In genomic region chr2:73969356-73969755, GRCh38 we compare ENCODE assay signal across 17 cellular contexts.
DNase-seq lines count a peak whose midpoint lies in the region; ATAC-seq and TF ChIP-seq lines count a peak whose summit lies in the region.
"Had no signal": no experiment of that assay in that cellular context is flagged by ENCODE, and none has a peak within 500 bp of the region (broad histone marks: within the 10 kb centered on the region; RNA-seq: fewer than 3 reads in every experiment).

No MANE protein-coding gene starts in this region.

- H3K4me3 Mint-ChIP-seq in effector memory CD8-positive, alpha-beta T cell = peak overlapping the region in 1 of 2 donors; percentile 79
- H3K4me3 Mint-ChIP-seq: brain, neural crest cell had no signal

- no peaks in the 10 kb centered on the region for H3K36me3 ChIP-seq in KOPT-K1 (ENCODE audit: insufficient read depth, low read length)
- H3K36me3 ChIP-seq: gastrocnemius medialis had no signal

- H3K27ac ChIP-seq in KOPT-K1 (ENCODE audit: low read depth, low read length, poor library complexity, severe bottlenecking) = peak overlapping the region; percentile 78
- H3K27ac ChIP-seq: coronary artery, gastrocnemius medialis, psoas muscle had no signal

- in situ Hi-C loops in KBM-7 (cut with MboI; ENCODE audit: low pct_unique_long_range_greater_than_20kb, low sequenced_read_pairs) = no loop called here

- no peak for ATAC-seq in effector memory CD8-positive, alpha-beta T cell (replicated peaks)
- ATAC-seq: gastrocnemius medialis, left colon, psoas muscle had no signal

- peak; percentile 14 for DNase-seq in AG09309 (ENCODE audit: low read depth)
- DNase-seq in AML-193 (lab: John Stamatoyannopoulos, UW) = peak; percentile 32 to 49
- DNase-seq in effector memory CD8-positive, alpha-beta T cell = no peak
- DNase-seq in KBM-7 = no peak
- DNase-seq in activated effector memory CD4-positive, alpha-beta T cell treated with anti-CD3 and anti-CD28 coated beads, Interleukin-2, amount 50 U/mL, for 16 hours = no peak
- DNase-seq in NCI-H2107 (lab: John Stamatoyannopoulos, UW) = no peak
- DNase-seq in NCI-H2227 (lab: John Stamatoyannopoulos, UW; ENCODE audit: unreplicated experiment) = no peak
- DNase-seq: activated gamma-delta T cell treated with Interleukin-2 at 50 U/mL for 16 hours, gastrocnemius medialis, left colon, NCI-H187 treated with DMSO at 0.1 percent for 48 hours, NCI-H510A, psoas muscle had no signal

- peaks cover 25 to 32% of the 10 kb centered on the region in 2 donors for H3K4me1 Mint-ChIP-seq in effector memory CD8-positive, alpha-beta T cell (ENCODE audit: low read depth in 2 of 2)

- no peak for TF ChIP-seq CTCF in AG09309 (IDR thresholded peaks at IDR 0.05; ENCODE audit: control insufficient read depth, insufficient read depth, low read depth, low read length, missing control alignments)

- H3K9me3 ChIP-seq in KOPT-K1 (ENCODE audit: insufficient read depth, low read length, poor library complexity, severe bottlenecking) = no peaks in the 10 kb centered on the region
- H3K9me3 ChIP-seq: gastrocnemius medialis, psoas muscle had no signal

- H3K9me3 Mint-ChIP-seq in effector memory CD8-positive, alpha-beta T cell = no peaks in the 10 kb centered on the region
- H3K9me3 Mint-ChIP-seq: neural crest cell had no signal

- H3K27me3 Mint-ChIP-seq in effector memory CD8-positive, alpha-beta T cell = no peaks in the 10 kb centered on the region

- H3K36me3 Mint-ChIP-seq in effector memory CD8-positive, alpha-beta T cell (ENCODE audit: insufficient read depth) = peaks cover 9% of the 10 kb centered on the region
- H3K36me3 Mint-ChIP-seq: brain had no signal

- H3K27ac Mint-ChIP-seq in effector memory CD8-positive, alpha-beta T cell = peak overlapping the region; percentile 89 to 96
- H3K27ac Mint-ChIP-seq: brain had no signal

- no peak overlapping the region for H3K4me3 ChIP-seq in AG09309 (ENCODE audit: control insufficient read depth, low read depth, low read length)
- H3K4me3 ChIP-seq: coronary artery, gastrocnemius medialis, psoas muscle had no signal

Comparison
In these comparisons a context has a peak if more than half of its experiments do, and no peak if none do; other contexts are left out.
1. DNase-seq: peak in AG09309 (single experiment) and AML-193 (2 of 2); none in effector memory CD8-positive, alpha-beta T cell (0 of 3), KBM-7 (single experiment), activated effector memory CD4-positive, alpha-beta T cell treated with anti-CD3 and anti-CD28 coated beads, Interleukin-2, amount 50 U/mL, for 16 hours (single experiment), NCI-H2107 (single experiment) and NCI-H2227 (single experiment).